Comparison of ENCODE assay signal across 1 cellular context in the genomic region with DNA sequence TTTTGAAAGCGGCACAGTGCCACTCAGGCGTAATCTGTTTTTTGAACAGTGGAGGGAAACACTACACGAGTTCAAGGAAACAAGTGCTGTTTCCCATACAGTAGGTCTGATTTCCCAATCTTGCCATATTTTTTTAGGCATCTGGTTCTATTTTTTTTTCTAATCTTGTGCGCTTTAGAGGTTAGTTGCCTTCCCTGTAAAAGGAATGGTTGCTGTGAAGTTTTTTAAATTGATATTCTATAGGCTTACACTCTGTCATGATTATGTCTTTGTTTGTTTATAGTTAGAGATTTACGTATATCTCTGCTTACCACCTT.
TF ChIP-seq lines count a peak whose summit lies in the region.

No MANE protein-coding gene starts in this region.

TF ChIP-seq in HCT116, 20 proteins besides CTCF, POLR2A, EP300 and RAD21 (continued from another document):
- TF ChIP-seq, protein P1, sequence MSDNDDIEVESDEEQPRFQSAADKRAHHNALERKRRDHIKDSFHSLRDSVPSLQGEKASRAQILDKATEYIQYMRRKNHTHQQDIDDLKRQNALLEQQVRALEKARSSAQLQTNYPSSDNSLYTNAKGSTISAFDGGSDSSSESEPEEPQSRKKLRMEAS (IDR thresholded peaks at IDR 0.05), result no peak
- TF ChIP-seq SRF (IDR thresholded peaks at IDR 0.05; ENCODE audit: low read depth), result no peak
- TF ChIP-seq, protein P2, sequence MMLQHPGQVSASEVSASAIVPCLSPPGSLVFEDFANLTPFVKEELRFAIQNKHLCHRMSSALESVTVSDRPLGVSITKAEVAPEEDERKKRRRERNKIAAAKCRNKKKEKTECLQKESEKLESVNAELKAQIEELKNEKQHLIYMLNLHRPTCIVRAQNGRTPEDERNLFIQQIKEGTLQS (IDR thresholded peaks at IDR 0.05), result no peak
